In the genomic region with DNA sequence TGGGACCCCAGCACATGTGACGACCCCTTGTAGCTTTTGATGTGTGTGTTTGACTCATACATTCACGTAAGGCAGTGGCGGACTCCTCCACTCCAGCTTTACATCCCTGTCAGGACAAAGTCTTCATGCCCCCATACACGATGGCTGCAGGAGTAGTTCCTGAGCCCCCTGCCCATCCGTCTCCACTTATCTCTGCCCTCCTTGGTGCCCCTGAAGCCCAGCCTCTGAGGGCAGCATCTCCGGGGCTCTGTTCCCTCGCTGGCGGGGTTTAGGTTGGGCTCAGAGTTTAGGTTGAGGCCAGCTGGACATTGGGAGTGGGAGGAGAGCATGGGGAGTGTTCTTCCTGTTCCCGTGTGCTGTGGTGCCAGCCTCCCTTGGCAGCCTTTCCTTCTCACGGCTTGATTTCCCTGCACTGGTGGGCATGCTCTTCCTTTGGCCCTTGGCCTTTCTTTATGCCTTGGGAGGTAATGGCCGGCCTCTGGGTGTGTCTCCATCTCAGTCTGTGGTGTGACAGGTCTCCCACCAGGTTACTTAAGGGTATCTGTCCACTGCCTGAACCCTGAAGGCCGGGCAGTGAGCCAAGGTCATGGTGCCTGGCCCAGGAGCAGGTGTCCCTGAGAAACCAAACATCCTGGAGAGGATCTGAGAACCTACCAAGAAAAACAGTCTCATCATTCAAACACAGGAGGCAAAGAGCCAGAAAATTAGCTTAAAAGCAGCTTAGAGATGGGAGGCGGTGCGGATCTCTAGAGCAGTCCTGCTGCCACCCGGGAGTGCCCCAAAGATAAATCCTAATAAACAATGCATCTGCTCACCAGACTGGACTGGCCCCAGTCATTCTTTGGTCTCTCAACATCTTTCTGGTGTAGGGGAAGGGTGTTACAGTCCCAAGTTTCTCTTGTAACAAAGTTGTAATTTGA, we compare ENCODE assay signal across 12 cellular contexts.
"Had no signal": no experiment of that assay in that cellular context is flagged by ENCODE, and none has a peak within 500 bp of the region (broad histone marks: within the 10 kb centered on the region; RNA-seq: fewer than 3 reads in every experiment).

No MANE protein-coding gene starts in this region.

- H3K4me1 Mint-ChIP-seq: activated CD4-positive, alpha-beta memory T cell treated with anti-CD3 and anti-CD28 coated beads, Interleukin-2, amount 10 ng/mL, durations not matched to agents 7 days and 5 days; nephron had no signal

- H3K9me3 Mint-ChIP-seq: activated CD4-positive, alpha-beta memory T cell treated with anti-CD3 and anti-CD28 coated beads, Interleukin-2, amount 10 ng/mL, durations not matched to agents 7 days and 5 days; activated naive CD4-positive, alpha-beta T cell treated with anti-CD3 and anti-CD28 coated beads, Interleukin-2, amount 50 U/mL, for 72 hours; nephron had no signal

- H3K4me3 ChIP-seq: esophagus squamous epithelium, ovary, SJSA1, stomach, thyroid gland had no signal

- H3K9me3 ChIP-seq: ovary, SJSA1, thyroid gland had no signal

- H3K36me3 Mint-ChIP-seq: activated naive CD4-positive, alpha-beta T cell treated with anti-CD3 and anti-CD28 coated beads, Interleukin-2, amount 50 U/mL, for 72 hours had no signal

- ATAC-seq: activated naive CD4-positive, alpha-beta T cell treated with anti-CD3 and anti-CD28 coated beads, Interleukin-2, amount 50 U/mL, for 72 hours had no signal

- H3K4me3 Mint-ChIP-seq: activated CD4-positive, alpha-beta memory T cell treated with anti-CD3 and anti-CD28 coated beads, Interleukin-2, amount 10 ng/mL, durations not matched to agents 7 days and 5 days; nephron had no signal

- H3K27ac Mint-ChIP-seq: activated CD4-positive, alpha-beta memory T cell treated with anti-CD3 and anti-CD28 coated beads, Interleukin-2, amount 10 ng/mL, durations not matched to agents 7 days and 5 days; nephron had no signal

- H3K27me3 ChIP-seq: esophagus squamous epithelium, ovary, SJSA1, thyroid gland had no signal

- DNase-seq: activated CD4-positive, alpha-beta memory T cell treated with anti-CD3 and anti-CD28 coated beads, Interleukin-2, amount 10 ng/mL, durations not matched to agents 7 days and 5 days; activated CD4-positive, alpha-beta T cell treated with anti-CD3 and anti-CD28 coated beads for 1 hour; esophagus squamous epithelium; foreskin fibroblast; ovary; stimulated activated CD4-positive, alpha-beta T cell treated with anti-CD3 and anti-CD28 coated beads, Interleukin-15, amount 100 ng/mL, for 24 hours; T-helper 9 cell; thyroid gland had no signal

- H3K4me1 ChIP-seq: esophagus squamous epithelium, SJSA1, stomach, thyroid gland had no signal

- H3K27ac ChIP-seq: esophagus squamous epithelium, ovary, SJSA1, stomach, thyroid gland had no signal
